22 cellular contexts compared by ENCODE assay signal in the genomic region with DNA sequence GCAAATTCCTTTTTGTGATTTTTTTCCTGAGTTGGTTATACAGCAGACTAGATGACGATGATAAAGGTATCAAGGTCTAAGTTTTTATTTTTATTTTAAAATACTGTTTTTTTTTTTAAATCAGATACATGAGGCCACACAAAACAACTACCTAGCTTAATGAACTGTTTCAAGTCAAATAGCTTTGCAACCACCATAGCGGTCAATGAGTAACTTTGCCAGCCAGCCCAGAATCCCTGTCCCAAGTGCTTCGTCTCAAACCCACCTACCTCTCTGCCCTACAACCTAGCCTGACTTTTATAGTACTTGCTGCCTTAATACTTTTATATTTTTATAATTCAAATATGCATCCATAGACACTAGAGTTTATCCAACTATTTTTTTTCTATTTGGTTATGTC.
DNase-seq lines count a peak whose midpoint lies in the region; ATAC-seq, FAIRE-seq and TF ChIP-seq lines count a peak whose summit lies in the region.
"Had no signal": no experiment of that assay in that cellular context is flagged by ENCODE, and none has a peak within 500 bp of the region (broad histone marks: within the 10 kb centered on the region; RNA-seq: fewer than 3 reads in every experiment).

No MANE protein-coding gene starts in this region.

- H3K4ac ChIP-seq in trophoblast cell (ENCODE audit: low read depth, low read length) = no peak overlapping the region

- H3K79me2 ChIP-seq in trophoblast cell (ENCODE audit: control insufficient read depth, insufficient read depth, low read length, poor library complexity) = no peaks in the 10 kb centered on the region

- no peaks in the 10 kb centered on the region for H3K4me1 Mint-ChIP-seq in Calu3 (ENCODE audit: low read depth, unreplicated experiment)
- H3K4me1 Mint-ChIP-seq: B cell; CD14-positive monocyte; CD8-positive, alpha-beta memory T cell had no signal

- H3K27ac Mint-ChIP-seq in Calu3 (ENCODE audit: unreplicated experiment) = no peak overlapping the region
- H3K27ac Mint-ChIP-seq: B cell; CD14-positive monocyte; CD4-positive, alpha-beta T cell; CD8-positive, alpha-beta memory T cell had no signal

- no peaks in the 10 kb centered on the region for H3K36me3 Mint-ChIP-seq in Calu3 (ENCODE audit: insufficient read depth, unreplicated experiment)
- H3K36me3 Mint-ChIP-seq: CD14-positive monocyte; CD8-positive, alpha-beta memory T cell had no signal

- no peak overlapping the region for H3K4me3 Mint-ChIP-seq in Calu3 (ENCODE audit: low read depth, unreplicated experiment)
- H3K4me3 Mint-ChIP-seq: B cell; CD14-positive monocyte; CD4-positive, alpha-beta T cell; CD8-positive, alpha-beta memory T cell had no signal

- no peak overlapping the region for H2AK5ac ChIP-seq in trophoblast cell (ENCODE audit: low read length)

- H3K36me3 ChIP-seq in BLaER1 = no peaks in the 10 kb centered on the region
- no peaks in the 10 kb centered on the region for H3K36me3 ChIP-seq in trophoblast cell (ENCODE audit: control insufficient read depth in 1 of 2, insufficient read depth in 2 of 2, low read length in 2 of 2)
- no peaks in the 10 kb centered on the region for H3K36me3 ChIP-seq in esophagus squamous epithelium

- no peak for DNase-seq in RCC 7860 (ENCODE audit: low spot score)
- peak; percentile 41 for DNase-seq in kidney tubule cell (ENCODE audit: low spot score)
- no peak for DNase-seq in trophoblast cell
- no peak for DNase-seq in left colon
- no peak for DNase-seq in esophagus squamous epithelium (lab: John Stamatoyannopoulos, UW)
- DNase-seq in Kasumi-1 (lab: John Stamatoyannopoulos, UW) = no peak
- DNase-seq in Calu3 = no peak
- DNase-seq: CD4-positive, alpha-beta T cell; CD8-positive, alpha-beta memory T cell; DMS153; DND-41; GM23248; H7; HCEC 1CT had no signal

- H3K4me2 ChIP-seq in BLaER1 (peak overlapping the region; percentile 3; the same call in 1 of the 2 replicates), trophoblast cell (ENCODE audit: low read length) (no peak overlapping the region)

- H3K79me1 ChIP-seq in trophoblast cell (ENCODE audit: low read length) = no peaks in the 10 kb centered on the region

- H3K27me3 ChIP-seq in BLaER1 (no peaks in the 10 kb centered on the region), trophoblast cell (ENCODE audit: insufficient read depth, low read length) (no peaks in the 10 kb centered on the region), esophagus squamous epithelium (no peaks in the 10 kb centered on the region)
- H3K27me3 ChIP-seq: BLaER1 treated with 17β-estradiol and CSF1 and Interleukin-3, amounts not matched to agents 10 nM and 100 nM had no signal

- FAIRE-seq in RCC 7860 (lab: Jason Lieb, UNC) = peak; percentile 76
- FAIRE-seq: G401.6, GM12892, GM19239, H1 had no signal

- no peak overlapping the region for H4K91ac ChIP-seq in trophoblast cell (ENCODE audit: low read depth, low read length)

- H3K23ac ChIP-seq in trophoblast cell (ENCODE audit: low read length) = no peak overlapping the region

- H3K27me3 Mint-ChIP-seq in Calu3 (ENCODE audit: unreplicated experiment) = no peaks in the 10 kb centered on the region
- H3K27me3 Mint-ChIP-seq: B cell; CD4-positive, alpha-beta T cell; CD8-positive, alpha-beta memory T cell had no signal

- H3K9me3 Mint-ChIP-seq in Calu3 (ENCODE audit: low read depth, unreplicated experiment) = no peaks in the 10 kb centered on the region

- no peak for TF ChIP-seq POLR2A in esophagus squamous epithelium (IDR thresholded peaks at IDR 0.05)

- no peak overlapping the region for H4K8ac ChIP-seq in trophoblast cell (ENCODE audit: low read depth, low read length)

- no peak overlapping the region for H2BK5ac ChIP-seq in trophoblast cell (ENCODE audit: low read depth, low read length, poor library complexity)

- CTCF ChIA-PET in Calu3 (lab: Charles Lee) = no interaction called here

- TF ChIP-seq CTCF in esophagus squamous epithelium (IDR thresholded peaks at IDR 0.05) (no peak), Calu3 (IDR thresholded peaks at IDR 0.05; ENCODE audit: unreplicated experiment) (no peak)

- no CpG with 5 or more reads among the region's 3 CpGs for WGBS in trophoblast cell (ENCODE audit: extremely low coverage, insufficient coverage, insufficient read length)
- 75 to 82% methylated on average over 3 of the region's 3 CpGs for WGBS in esophagus squamous epithelium, 2 donors

- H3K18ac ChIP-seq in trophoblast cell (ENCODE audit: low read length) = no peak overlapping the region

- no peaks in the 10 kb centered on the region for H4K20me1 ChIP-seq in BLaER1
- H4K20me1 ChIP-seq: BLaER1 treated with 17β-estradiol and CSF1 and Interleukin-3, amounts not matched to agents 10 nM and 100 nM had no signal

- no TSS peak for BruUV-seq in Calu3 (replicated peaks; lab: Mats Ljungman, UMichigan)

- no peak overlapping the region for H2BK120ac ChIP-seq in trophoblast cell (ENCODE audit: insufficient read depth, low read length, poor library complexity)

- no peak overlapping the region for H2AFZ ChIP-seq in trophoblast cell (ENCODE audit: insufficient read depth, low read length, poor library complexity)
- H2AFZ ChIP-seq: GM23248 had no signal

- intact Hi-C loops in left colon (cut with DNase I, micrococcal nuclease) = no loop called here
- intact Hi-C loops in esophagus squamous epithelium (cut with DNase I) = no loop called here
- intact Hi-C loops in Calu3 (cut with micrococcal nuclease; ENCODE audit: unreplicated experiment) = no loop called here

- H3K9me3 ChIP-seq in BLaER1 = peaks cover 4% of the 10 kb centered on the region
- H3K9me3 ChIP-seq in trophoblast cell (ENCODE audit: insufficient read depth, low read depth, low read length) = no peaks in the 10 kb centered on the region
- H3K9me3 ChIP-seq in esophagus squamous epithelium = no peaks in the 10 kb centered on the region

- H3K4me3 ChIP-seq in BLaER1 (no peak overlapping the region), trophoblast cell (ENCODE audit: low read depth, low read length) (no peak overlapping the region), esophagus squamous epithelium (no peak overlapping the region)
- H3K4me3 ChIP-seq: BLaER1 treated with 17β-estradiol and CSF1 and Interleukin-3, amounts not matched to agents 10 nM and 100 nM; GM23248 had no signal

- H2BK12ac ChIP-seq in trophoblast cell (ENCODE audit: low read length) = no peak overlapping the region

- H3K9ac ChIP-seq in BLaER1 = no peak overlapping the region
- peak overlapping the region; percentile 60 for H3K9ac ChIP-seq in trophoblast cell (ENCODE audit: low read length)
- H3K9ac ChIP-seq: BLaER1 treated with 17β-estradiol and CSF1 and Interleukin-3, amounts not matched to agents 10 nM and 100 nM; GM23248 had no signal

- H4K12ac ChIP-seq in trophoblast cell (ENCODE audit: low read depth, low read length) = no peak overlapping the region

- H3K14ac ChIP-seq in trophoblast cell (ENCODE audit: low read length) = no peak overlapping the region

- H3K27ac ChIP-seq in BLaER1 (no peak overlapping the region), trophoblast cell (ENCODE audit: low read depth, low read length) (no peak overlapping the region), esophagus squamous epithelium (no peak overlapping the region)
- H3K27ac ChIP-seq: BLaER1 treated with 17β-estradiol and CSF1 and Interleukin-3, amounts not matched to agents 10 nM and 100 nM; GM23248 had no signal

- ATAC-seq in left colon = no peak

- H3K4me1 ChIP-seq in BLaER1 = peaks cover 18% of the 10 kb centered on the region
- no peaks in the 10 kb centered on the region for H3K4me1 ChIP-seq in trophoblast cell (ENCODE audit: control insufficient read depth in 1 of 2, insufficient read depth in 2 of 2, low read length in 2 of 2)
- H3K4me1 ChIP-seq in esophagus squamous epithelium = no peaks in the 10 kb centered on the region
